In the genomic region with DNA sequence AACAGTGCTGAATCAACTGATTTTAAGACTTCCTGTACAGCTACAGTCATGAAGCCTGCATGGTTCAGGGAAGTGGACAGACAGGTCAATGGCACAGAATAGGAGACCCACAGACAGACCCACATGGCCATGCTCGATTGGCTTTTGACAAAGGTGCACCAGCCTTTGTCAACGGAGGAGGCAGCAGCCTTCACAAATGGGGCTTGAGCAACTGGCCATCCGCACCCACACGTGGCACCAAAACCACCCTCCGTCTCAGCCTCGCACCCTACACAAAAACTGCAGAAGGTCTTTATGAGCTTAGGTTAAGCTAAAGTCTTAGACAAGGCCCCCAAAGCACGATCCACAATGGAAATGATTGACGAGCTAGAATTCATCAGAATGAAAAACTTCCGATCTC, we compare ENCODE assay signal across 1 cellular context.
TF ChIP-seq lines count a peak whose summit lies in the region.

No MANE protein-coding gene starts in this region.

TF ChIP-seq in GM23338, 12 proteins besides CTCF, POLR2A, EP300 and RAD21:
- TF ChIP-seq CREB1 (CRISPR knock-in tag; IDR thresholded peaks at IDR 0.05; ENCODE audit: low read depth) = no peak
- TF ChIP-seq, protein P1, sequence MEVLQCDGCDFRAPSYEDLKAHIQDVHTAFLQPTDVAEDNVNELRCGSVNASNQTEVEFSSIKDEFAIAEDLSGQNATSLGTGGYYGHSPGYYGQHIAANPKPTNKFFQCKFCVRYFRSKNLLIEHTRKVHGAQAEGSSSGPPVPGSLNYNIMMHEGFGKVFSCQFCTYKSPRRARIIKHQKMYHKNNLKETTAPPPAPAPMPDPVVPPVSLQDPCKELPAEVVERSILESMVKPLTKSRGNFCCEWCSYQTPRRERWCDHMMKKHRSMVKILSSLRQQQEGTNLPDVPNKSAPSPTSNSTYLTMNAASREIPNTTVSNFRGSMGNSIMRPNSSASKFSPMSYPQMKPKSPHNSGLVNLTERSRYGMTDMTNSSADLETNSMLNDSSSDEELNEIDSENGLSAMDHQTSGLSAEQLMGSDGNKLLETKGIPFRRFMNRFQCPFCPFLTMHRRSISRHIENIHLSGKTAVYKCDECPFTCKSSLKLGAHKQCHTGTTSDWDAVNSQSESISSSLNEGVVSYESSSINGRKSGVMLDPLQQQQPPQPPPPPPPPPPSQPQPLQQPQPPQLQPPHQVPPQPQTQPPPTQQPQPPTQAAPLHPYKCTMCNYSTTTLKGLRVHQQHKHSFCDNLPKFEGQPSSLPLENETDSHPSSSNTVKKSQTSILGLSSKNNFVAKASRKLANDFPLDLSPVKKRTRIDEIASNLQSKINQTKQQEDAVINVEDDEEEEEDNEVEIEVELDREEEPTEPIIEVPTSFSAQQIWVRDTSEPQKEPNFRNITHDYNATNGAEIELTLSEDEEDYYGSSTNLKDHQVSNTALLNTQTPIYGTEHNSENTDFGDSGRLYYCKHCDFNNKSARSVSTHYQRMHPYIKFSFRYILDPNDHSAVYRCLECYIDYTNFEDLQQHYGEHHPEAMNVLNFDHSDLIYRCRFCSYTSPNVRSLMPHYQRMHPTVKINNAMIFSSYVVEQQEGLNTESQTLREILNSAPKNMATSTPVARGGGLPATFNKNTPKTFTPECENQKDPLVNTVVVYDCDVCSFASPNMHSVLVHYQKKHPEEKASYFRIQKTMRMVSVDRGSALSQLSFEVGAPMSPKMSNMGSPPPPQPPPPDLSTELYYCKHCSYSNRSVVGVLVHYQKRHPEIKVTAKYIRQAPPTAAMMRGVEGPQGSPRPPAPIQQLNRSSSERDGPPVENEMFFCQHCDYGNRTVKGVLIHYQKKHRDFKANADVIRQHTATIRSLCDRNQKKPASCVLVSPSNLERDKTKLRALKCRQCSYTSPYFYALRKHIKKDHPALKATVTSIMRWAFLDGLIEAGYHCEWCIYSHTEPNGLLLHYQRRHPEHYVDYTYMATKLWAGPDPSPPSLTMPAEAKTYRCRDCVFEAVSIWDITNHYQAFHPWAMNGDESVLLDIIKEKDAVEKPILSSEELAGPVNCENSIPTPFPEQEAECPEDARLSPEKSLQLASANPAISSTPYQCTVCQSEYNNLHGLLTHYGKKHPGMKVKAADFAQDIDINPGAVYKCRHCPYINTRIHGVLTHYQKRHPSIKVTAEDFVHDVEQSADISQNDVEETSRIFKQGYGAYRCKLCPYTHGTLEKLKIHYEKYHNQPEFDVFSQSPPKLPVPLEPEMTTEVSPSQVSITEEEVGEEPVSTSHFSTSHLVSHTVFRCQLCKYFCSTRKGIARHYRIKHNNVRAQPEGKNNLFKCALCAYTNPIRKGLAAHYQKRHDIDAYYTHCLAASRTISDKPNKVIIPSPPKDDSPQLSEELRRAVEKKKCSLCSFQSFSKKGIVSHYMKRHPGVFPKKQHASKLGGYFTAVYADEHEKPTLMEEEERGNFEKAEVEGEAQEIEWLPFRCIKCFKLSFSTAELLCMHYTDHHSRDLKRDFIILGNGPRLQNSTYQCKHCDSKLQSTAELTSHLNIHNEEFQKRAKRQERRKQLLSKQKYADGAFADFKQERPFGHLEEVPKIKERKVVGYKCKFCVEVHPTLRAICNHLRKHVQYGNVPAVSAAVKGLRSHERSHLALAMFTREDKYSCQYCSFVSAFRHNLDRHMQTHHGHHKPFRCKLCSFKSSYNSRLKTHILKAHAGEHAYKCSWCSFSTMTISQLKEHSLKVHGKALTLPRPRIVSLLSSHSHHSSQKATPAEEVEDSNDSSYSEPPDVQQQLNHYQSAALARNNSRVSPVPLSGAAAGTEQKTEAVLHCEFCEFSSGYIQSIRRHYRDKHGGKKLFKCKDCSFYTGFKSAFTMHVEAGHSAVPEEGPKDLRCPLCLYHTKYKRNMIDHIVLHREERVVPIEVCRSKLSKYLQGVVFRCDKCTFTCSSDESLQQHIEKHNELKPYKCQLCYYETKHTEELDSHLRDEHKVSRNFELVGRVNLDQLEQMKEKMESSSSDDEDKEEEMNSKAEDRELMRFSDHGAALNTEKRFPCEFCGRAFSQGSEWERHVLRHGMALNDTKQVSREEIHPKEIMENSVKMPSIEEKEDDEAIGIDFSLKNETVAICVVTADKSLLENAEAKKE (CRISPR knock-in tag; IDR thresholded peaks at IDR 0.05) = no peak
- no peak for TF ChIP-seq JUNB (IDR thresholded peaks at IDR 0.05; ENCODE audit: unreplicated experiment)
- no peak for TF ChIP-seq NANOG (IDR thresholded peaks at IDR 0.05; ENCODE audit: borderline replicate concordance)
- no peak for TF ChIP-seq ZNF331 (CRISPR knock-in tag; IDR thresholded peaks at IDR 0.05; ENCODE audit: low read depth)
